ENCODE assay signal across 14 cellular contexts in the genomic region with DNA sequence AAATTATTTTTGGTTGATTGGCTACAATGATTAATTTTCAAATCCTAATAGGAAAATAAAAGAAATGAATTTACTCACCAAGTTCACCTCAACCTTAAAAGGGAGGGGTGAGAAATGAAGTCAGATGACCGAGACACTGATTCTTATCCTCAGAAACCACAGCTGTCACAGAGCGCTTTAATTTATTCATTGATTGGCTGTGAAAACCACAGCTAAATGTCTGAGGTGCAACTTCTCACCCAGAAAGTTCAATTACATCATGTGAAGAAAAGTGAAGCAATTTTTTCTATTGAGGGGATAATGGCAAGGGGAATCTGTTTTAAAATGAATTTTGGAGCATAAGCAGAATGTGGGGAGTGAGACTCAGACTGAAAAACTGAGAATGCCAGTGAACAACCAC.
DNase-seq lines count a peak whose midpoint lies in the region; ATAC-seq and TF ChIP-seq lines count a peak whose summit lies in the region.
"Had no signal": no experiment of that assay in that cellular context is flagged by ENCODE, and none has a peak within 500 bp of the region (broad histone marks: within the 10 kb centered on the region; RNA-seq: fewer than 3 reads in every experiment).

No MANE protein-coding gene starts in this region.

- intact Hi-C loops in psoas muscle (cut with DNase I), result no loop called here

- WGBS in psoas muscle, 3 donors, result 77 to 85% (median 80%) methylated on average over 2 of the region's 2 CpGs

- H3K9me3 ChIP-seq in psoas muscle, result no peaks in the 10 kb centered on the region
- H3K9me3 ChIP-seq: upper lobe of right lung had no signal

- TF ChIP-seq CTCF in astrocyte of the cerebellum (IDR thresholded peaks at IDR 0.05; ENCODE audit: low read depth, low read length, missing control alignments) (no peak), psoas muscle (IDR thresholded peaks at IDR 0.05) (no peak)

- no peaks in the 10 kb centered on the region for H3K27me3 ChIP-seq in psoas muscle (ENCODE audit: insufficient read depth in 3 of 3, low read length in 2 of 3)
- H3K27me3 ChIP-seq: upper lobe of right lung had no signal

- in situ Hi-C loops in astrocyte of the cerebellum (cut with HindIII; ENCODE audit: low sequenced_read_pairs), result no loop called here

- H3K4me1 ChIP-seq in psoas muscle, result no peaks in the 10 kb centered on the region

- peak; percentile 76 for ATAC-seq in HG03378 (IDR thresholded peaks at IDR 0.05; ENCODE audit: unreplicated experiment)
- ATAC-seq in psoas muscle, result no peak
- no peak for ATAC-seq in GM21381 (IDR thresholded peaks at IDR 0.05; ENCODE audit: unreplicated experiment)
- ATAC-seq: left ventricle myocardium superior, upper lobe of right lung had no signal

- H3K4me3 ChIP-seq in astrocyte of the cerebellum (ENCODE audit: low read depth, low read length) (no peak overlapping the region), psoas muscle (no peak overlapping the region)
- H3K4me3 ChIP-seq: PC-9, upper lobe of right lung had no signal

- H3K36me3 ChIP-seq in psoas muscle (ENCODE audit: insufficient read depth in 1 of 2, low read depth in 1 of 2), result no peaks in the 10 kb centered on the region
- H3K36me3 ChIP-seq: upper lobe of right lung had no signal

- no peak overlapping the region for H3K27ac ChIP-seq in psoas muscle
- H3K27ac ChIP-seq: 22Rv1, PC-9, upper lobe of right lung had no signal

- DNase-seq in DMS 273 (lab: John Stamatoyannopoulos, UW; ENCODE audit: unreplicated experiment), result peak; percentile 40
- no peak for DNase-seq in DMS 273 treated with DMSO at 0.1 percent for 48 hours (lab: John Stamatoyannopoulos, UW)
- DNase-seq in astrocyte of the cerebellum (ENCODE audit: low read depth), result peak; percentile 27
- peak; percentile 69 for DNase-seq in renal cortical epithelial cell (ENCODE audit: low read depth)
- DNase-seq in psoas muscle, result no peak
- no peak for DNase-seq in activated gamma-delta T cell (lab: John Stamatoyannopoulos, UW)
- DNase-seq: activated T-cell treated with anti-CD3 and anti-CD28 coated beads, Interleukin-2, amount 50 U/mL, for 24 hours; left ventricle myocardium superior; NCI-H187 treated with DMSO at 0.1 percent for 48 hours; PC-9; upper lobe of right lung had no signal

Comparison
In these comparisons a context has a peak if more than half of its experiments do, and no peak if none do; other contexts are left out.
1. DNase-seq: peak in DMS 273 (single experiment), astrocyte of the cerebellum (single experiment) and renal cortical epithelial cell (single experiment); none in DMS 273 treated with DMSO at 0.1 percent for 48 hours (single experiment), psoas muscle (0 of 2) and activated gamma-delta T cell (single experiment).